14 cellular contexts compared by ENCODE assay signal in genomic region chr11:1939006-1939626, GRCh38. TPM values are rescaled to one million over a fixed set of nuclear protein-coding genes. Genes with fewer than 3 reads are reported as not detected.
DNase-seq lines count a peak whose midpoint lies in the region; ATAC-seq and TF ChIP-seq lines count a peak whose summit lies in the region.
"Had no signal": no experiment of that assay in that cellular context is flagged by ENCODE, and none has a peak within 500 bp of the region (broad histone marks: within the 10 kb centered on the region; RNA-seq: fewer than 3 reads in every experiment).

No MANE protein-coding gene starts in this region.

- H3K4me3 Mint-ChIP-seq in activated CD8-positive, alpha-beta T cell treated with anti-CD3 and anti-CD28 coated beads, Interleukin-2, amount 10 ng/mL, durations not matched to agents 7 days and 5 days, result no peak overlapping the region
- H3K4me3 Mint-ChIP-seq in stimulated activated memory B cell treated with anti-CD40 and anti-IgM and Interleukin-4, amounts not matched to agents 10 μg/mL and 1 μg/mL and 100 μg/mL, for 72 hours, result no peak overlapping the region
- H3K4me3 Mint-ChIP-seq: activated naive CD4-positive, alpha-beta T cell treated with anti-CD3 and anti-CD28 coated beads, Interleukin-2, amount 50 U/mL, for 24 hours had no signal

- POLR2A ChIA-PET in activated CD8-positive, alpha-beta T cell treated with anti-CD3 and anti-CD28 coated beads, Interleukin-2, amount 10 ng/mL, durations not matched to agents 7 days and 5 days (lab: Charles Lee), result no interaction called here

- DNase-seq in NCI-H2227 (lab: John Stamatoyannopoulos, UW; ENCODE audit: unreplicated experiment) (peak; percentile 27), NCI-H2227 treated with DMSO at 0.1 percent for 48 hours (lab: John Stamatoyannopoulos, UW) (no peak), right lobe of liver (peak; percentile 6 to 34 (median 32)), NCI-H2081 treated with DMSO at 0.1 percent for 48 hours (lab: John Stamatoyannopoulos, UW) (no peak), NCI-H2029 treated with DMSO at 0.1 percent for 48 hours (lab: John Stamatoyannopoulos, UW) (no peak)
- peak; percentile 62 for DNase-seq in activated CD8-positive, alpha-beta T cell treated with anti-CD3 and anti-CD28 coated beads, Interleukin-2, amount 10 ng/mL, durations not matched to agents 7 days and 5 days
- DNase-seq: NCI-H146 had no signal

- H3K9me3 Mint-ChIP-seq in activated CD8-positive, alpha-beta T cell treated with anti-CD3 and anti-CD28 coated beads, Interleukin-2, amount 10 ng/mL, durations not matched to agents 7 days and 5 days (ENCODE audit: insufficient read depth), result no peaks in the 10 kb centered on the region
- no peaks in the 10 kb centered on the region for H3K9me3 Mint-ChIP-seq in stimulated activated memory B cell treated with anti-CD40 and anti-IgM and Interleukin-4, amounts not matched to agents 10 μg/mL and 1 μg/mL and 100 μg/mL, for 72 hours
- H3K9me3 Mint-ChIP-seq: activated naive CD4-positive, alpha-beta T cell treated with anti-CD3 and anti-CD28 coated beads, Interleukin-2, amount 50 U/mL, for 24 hours had no signal

- no peaks in the 10 kb centered on the region for H3K27me3 ChIP-seq in right lobe of liver

- intact Hi-C loops in right lobe of liver (cut with DNase I), result no loop called here

- no peak overlapping the region for H3K27ac ChIP-seq in right lobe of liver
- H3K27ac ChIP-seq: A549, dorsolateral prefrontal cortex had no signal

- TF ChIP-seq CTCF in right lobe of liver (IDR thresholded peaks at IDR 0.05), result no peak

- H3K4me1 Mint-ChIP-seq in activated CD8-positive, alpha-beta T cell treated with anti-CD3 and anti-CD28 coated beads, Interleukin-2, amount 10 ng/mL, durations not matched to agents 7 days and 5 days (ENCODE audit: low read depth), result peaks cover 7% of the 10 kb centered on the region
- H3K4me1 Mint-ChIP-seq in stimulated activated memory B cell treated with anti-CD40 and anti-IgM and Interleukin-4, amounts not matched to agents 10 μg/mL and 1 μg/mL and 100 μg/mL, for 72 hours, result peaks cover 6% of the 10 kb centered on the region

- H3K36me3 Mint-ChIP-seq in activated CD8-positive, alpha-beta T cell treated with anti-CD3 and anti-CD28 coated beads, Interleukin-2, amount 10 ng/mL, durations not matched to agents 7 days and 5 days (ENCODE audit: low read depth), result no peaks in the 10 kb centered on the region
- H3K36me3 Mint-ChIP-seq in stimulated activated memory B cell treated with anti-CD40 and anti-IgM and Interleukin-4, amounts not matched to agents 10 μg/mL and 1 μg/mL and 100 μg/mL, for 72 hours, result no peaks in the 10 kb centered on the region
- H3K36me3 Mint-ChIP-seq: activated naive CD4-positive, alpha-beta T cell treated with anti-CD3 and anti-CD28 coated beads, Interleukin-2, amount 50 U/mL, for 24 hours had no signal

- no peaks in the 10 kb centered on the region for H3K9me3 ChIP-seq in right lobe of liver
- H3K9me3 ChIP-seq: A549 had no signal

- CTCF ChIA-PET in activated CD8-positive, alpha-beta T cell treated with anti-CD3 and anti-CD28 coated beads, Interleukin-2, amount 10 ng/mL, durations not matched to agents 7 days and 5 days (lab: Charles Lee), result no interaction called here

- no peaks in the 10 kb centered on the region for H3K27me3 Mint-ChIP-seq in activated CD8-positive, alpha-beta T cell treated with anti-CD3 and anti-CD28 coated beads, Interleukin-2, amount 10 ng/mL, durations not matched to agents 7 days and 5 days (ENCODE audit: low read depth)
- peaks cover 25% of the 10 kb centered on the region for H3K27me3 Mint-ChIP-seq in stimulated activated memory B cell treated with anti-CD40 and anti-IgM and Interleukin-4, amounts not matched to agents 10 μg/mL and 1 μg/mL and 100 μg/mL, for 72 hours
- H3K27me3 Mint-ChIP-seq: activated naive CD4-positive, alpha-beta T cell treated with anti-CD3 and anti-CD28 coated beads, Interleukin-2, amount 50 U/mL, for 24 hours had no signal

- 46% methylated on average over 17 of the region's 23 CpGs for WGBS in right lobe of liver (ENCODE audit: insufficient coverage, low coverage, low lambda C conversion rate, missing lambda C conversion rate)

- H3K4me1 ChIP-seq in right lobe of liver, result no peaks in the 10 kb centered on the region
- H3K4me1 ChIP-seq: A549 had no signal

- peak overlapping the region; percentile 84 for H3K27ac Mint-ChIP-seq in activated CD8-positive, alpha-beta T cell treated with anti-CD3 and anti-CD28 coated beads, Interleukin-2, amount 10 ng/mL, durations not matched to agents 7 days and 5 days
- H3K27ac Mint-ChIP-seq in stimulated activated memory B cell treated with anti-CD40 and anti-IgM and Interleukin-4, amounts not matched to agents 10 μg/mL and 1 μg/mL and 100 μg/mL, for 72 hours, result peak overlapping the region; percentile 42

- no peak overlapping the region for H3K4me3 ChIP-seq in right lobe of liver
- H3K4me3 ChIP-seq: A549, dorsolateral prefrontal cortex had no signal

- no peaks in the 10 kb centered on the region for H3K36me3 ChIP-seq in right lobe of liver

- no peak for TF ChIP-seq POLR2A in right lobe of liver (IDR thresholded peaks at IDR 0.05)

- ATAC-seq in activated CD8-positive, alpha-beta T cell treated with anti-CD3 and anti-CD28 coated beads, Interleukin-2, amount 10 ng/mL, durations not matched to agents 7 days and 5 days, result peak; percentile 60
- ATAC-seq in right lobe of liver (no peak), GM21786 (IDR thresholded peaks at IDR 0.05; ENCODE audit: unreplicated experiment) (no peak)
- no peak for ATAC-seq in stimulated activated memory B cell treated with anti-CD40 and anti-IgM and Interleukin-4, amounts not matched to agents 10 μg/mL and 1 μg/mL and 100 μg/mL, for 72 hours

RNA-seq across cellular contexts. Expression of gene MRPL23, which starts 8.0 kb away (rescaled TPM):
- total RNA-seq in activated CD8-positive, alpha-beta T cell treated with anti-CD3 and anti-CD28 coated beads, Interleukin-2, amount 10 ng/mL, durations not matched to agents 7 days and 5 days, result 100 to 1,000 TPM; 109 to 110 TPM
- 100 to 1,000 TPM in 1 of 6 experiments, 10 to 100 TPM in 5; 23.1 to 121 (median 36.4) TPM for total RNA-seq in right lobe of liver

RNA-seq across cellular contexts. Expression of gene TNNT3, which starts 19.6 kb away (rescaled TPM):
- total RNA-seq in activated CD8-positive, alpha-beta T cell treated with anti-CD3 and anti-CD28 coated beads, Interleukin-2, amount 10 ng/mL, durations not matched to agents 7 days and 5 days, result 1 to 10 TPM; 2.6 to 2.8 TPM
- 1 to 10 TPM in 1 of 6 experiments, under 1 TPM in 1, not detected in 4; 0.44 to 2.2 TPM for total RNA-seq in right lobe of liver
- total RNA-seq: glomerular endothelial cell had no signal

RNA-seq across cellular contexts. Expression of gene PRR33, which starts 47.4 kb away (rescaled TPM):
- total RNA-seq in activated CD8-positive, alpha-beta T cell treated with anti-CD3 and anti-CD28 coated beads, Interleukin-2, amount 10 ng/mL, durations not matched to agents 7 days and 5 days, result under 1 TPM in 1 of 2 experiments, not detected in 1; 0.08 TPM
- total RNA-seq in right lobe of liver, result not detected
- total RNA-seq: dorsolateral prefrontal cortex, glomerular endothelial cell, mucosa of gallbladder had no signal

RNA-seq across cellular contexts. Expression of gene H19, which starts 58.5 kb away (rescaled TPM):
- not detected for total RNA-seq in activated CD8-positive, alpha-beta T cell treated with anti-CD3 and anti-CD28 coated beads, Interleukin-2, amount 10 ng/mL, durations not matched to agents 7 days and 5 days
- 100 to 1,000 TPM; 143 to 898 (median 229) TPM for total RNA-seq in right lobe of liver

Comparison
In these comparisons a context has a peak if more than half of its experiments do, and no peak if none do; other contexts are left out.
1. DNase-seq: peak in NCI-H2227 (single experiment), activated CD8-positive, alpha-beta T cell treated with anti-CD3 and anti-CD28 coated beads, Interleukin-2, amount 10 ng/mL, durations not matched to agents 7 days and 5 days (single experiment) and right lobe of liver (3 of 3); none in NCI-H2227 treated with DMSO at 0.1 percent for 48 hours (single experiment), NCI-H2081 treated with DMSO at 0.1 percent for 48 hours (single experiment) and NCI-H2029 treated with DMSO at 0.1 percent for 48 hours (single experiment).